Comparison of ENCODE assay signal across 14 cellular contexts in genomic region chr18:67710639-67711038, GRCh38.
DNase-seq lines count a peak whose midpoint lies in the region; TF ChIP-seq lines count a peak whose summit lies in the region.
"Had no signal": no experiment of that assay in that cellular context is flagged by ENCODE, and none has a peak within 500 bp of the region (broad histone marks: within the 10 kb centered on the region; RNA-seq: fewer than 3 reads in every experiment).

No MANE protein-coding gene starts in this region.

- H3K9me3 Mint-ChIP-seq in neural progenitor cell, result peaks cover 3% of the 10 kb centered on the region
- H3K9me3 Mint-ChIP-seq: activated naive CD4-positive, alpha-beta T cell treated with anti-CD3 and anti-CD28 coated beads, Interleukin-2, amount 50 U/mL, for 24 hours had no signal

- no peak overlapping the region for H3K4me3 Mint-ChIP-seq in neural progenitor cell
- H3K4me3 Mint-ChIP-seq: activated naive CD4-positive, alpha-beta T cell treated with anti-CD3 and anti-CD28 coated beads, Interleukin-2, amount 50 U/mL, for 24 hours had no signal

- DNase-seq in GM13977 (ENCODE audit: low spot score), result no peak
- peak; percentile 2 to 10 for DNase-seq in dermis microvascular lymphatic vessel endothelial cell (ENCODE audit: low read depth in 2 of 2)
- DNase-seq in neural progenitor cell (ENCODE audit: low spot score), result peak; percentile 14
- DNase-seq in amniotic stem cell (lab: John Stamatoyannopoulos, UW), result no peak
- no peak for DNase-seq in DMS153 treated with DMSO at 0.1 percent for 48 hours (lab: John Stamatoyannopoulos, UW; ENCODE audit: unreplicated experiment)
- DNase-seq in RPMI8226, result no peak
- DNase-seq: activated CD8-positive, alpha-beta memory T cell treated with anti-CD3 and anti-CD28 coated beads for 24 hours; heart left ventricle; midbrain; NCI-H1105 treated with DMSO at 0.1 percent for 48 hours; NK-92 treated with Interleukin-12 subunit alpha and Interleukin-12 subunit beta, amount 100 ng/mL, for 24 hours had no signal

- H3K9me3 ChIP-seq in Loucy (ENCODE audit: insufficient read depth, low read depth, low read length) (no peaks in the 10 kb centered on the region), neural progenitor cell (ENCODE audit: low read depth) (no peaks in the 10 kb centered on the region)

- H3K27me3 ChIP-seq in Loucy (ENCODE audit: insufficient read depth, low read length, poor library complexity, severe bottlenecking), result no peaks in the 10 kb centered on the region
- no peaks in the 10 kb centered on the region for H3K27me3 ChIP-seq in neural progenitor cell
- H3K27me3 ChIP-seq: heart left ventricle, suprapubic skin had no signal

- no peak overlapping the region for H3K27ac ChIP-seq in neural progenitor cell
- H3K27ac ChIP-seq: heart left ventricle, suprapubic skin had no signal

- H3K27me3 Mint-ChIP-seq in neural progenitor cell (ENCODE audit: insufficient read depth, low read depth), result peaks cover 2% of the 10 kb centered on the region

- in situ Hi-C loops in GM13977 (cut with MboI; ENCODE audit: low pct_unique_long_range_greater_than_20kb, low sequenced_read_pairs, unreplicated experiment), result no loop called here

- TF ChIP-seq CTCF in GM13977 (IDR thresholded peaks at IDR 0.05; ENCODE audit: extremely low read depth, insufficient read depth, missing control alignments) (peak; percentile 32), Loucy (conservative IDR thresholded peaks at IDR 0.05; ENCODE audit: low read length) (peak; percentile 43; the same call in 1 of the 2 replicates), neural progenitor cell (IDR thresholded peaks at IDR 0.05) (peak; percentile 40)

- no peak overlapping the region; the same call in 1 of the 2 replicates for H2AFZ ChIP-seq in Loucy (ENCODE audit: low read length)
- H2AFZ ChIP-seq in neural progenitor cell (replicated peaks), result peak overlapping the region; percentile 50

- H4K20me1 ChIP-seq in Loucy (ENCODE audit: insufficient read depth, low read length, poor library complexity, severe bottlenecking), result no peaks in the 10 kb centered on the region
- no peaks in the 10 kb centered on the region for H4K20me1 ChIP-seq in neural progenitor cell (ENCODE audit: low read depth)

- peaks cover 8% of the 10 kb centered on the region for H3K4me1 Mint-ChIP-seq in neural progenitor cell
- H3K4me1 Mint-ChIP-seq: activated naive CD4-positive, alpha-beta T cell treated with anti-CD3 and anti-CD28 coated beads, Interleukin-2, amount 50 U/mL, for 24 hours had no signal

- H3K27ac Mint-ChIP-seq in neural progenitor cell, result no peak overlapping the region
- H3K27ac Mint-ChIP-seq: activated naive CD4-positive, alpha-beta T cell treated with anti-CD3 and anti-CD28 coated beads, Interleukin-2, amount 50 U/mL, for 24 hours had no signal

- no peaks in the 10 kb centered on the region for H3K36me3 Mint-ChIP-seq in neural progenitor cell
- H3K36me3 Mint-ChIP-seq: activated naive CD4-positive, alpha-beta T cell treated with anti-CD3 and anti-CD28 coated beads, Interleukin-2, amount 50 U/mL, for 24 hours had no signal

- H3K9ac ChIP-seq in Loucy (ENCODE audit: low read depth, low read length, poor library complexity, severe bottlenecking) (no peak overlapping the region), neural progenitor cell (no peak overlapping the region)

- no peaks in the 10 kb centered on the region for H3K79me2 ChIP-seq in Loucy (ENCODE audit: insufficient read depth, low read length)
- no peaks in the 10 kb centered on the region for H3K79me2 ChIP-seq in neural progenitor cell (ENCODE audit: low read depth)

- H3F3A ChIP-seq in Loucy (ENCODE audit: low read depth) (no peaks in the 10 kb centered on the region), neural progenitor cell (ENCODE audit: low read depth) (no peaks in the 10 kb centered on the region)

- H3K4me2 ChIP-seq in Loucy (ENCODE audit: low read depth, low read length, poor library complexity, severe bottlenecking) (no peak overlapping the region), neural progenitor cell (no peak overlapping the region)

- H3K36me3 ChIP-seq in Loucy (ENCODE audit: insufficient read depth, low read length), result no peaks in the 10 kb centered on the region
- H3K36me3 ChIP-seq in neural progenitor cell, result no peaks in the 10 kb centered on the region
- H3K36me3 ChIP-seq: heart left ventricle, suprapubic skin had no signal

- H3K4me3 ChIP-seq in Loucy (ENCODE audit: low read length, poor library complexity, severe bottlenecking) (no peak overlapping the region), neural progenitor cell (no peak overlapping the region)
- H3K4me3 ChIP-seq: heart left ventricle, suprapubic skin had no signal

- no peaks in the 10 kb centered on the region for H3K9me2 ChIP-seq in Loucy (replicated peaks; ENCODE audit: low read depth, low read length)

- H3K4me1 ChIP-seq in Loucy (ENCODE audit: insufficient read depth, low read length, poor library complexity, severe bottlenecking) (no peaks in the 10 kb centered on the region), neural progenitor cell (no peaks in the 10 kb centered on the region)
- H3K4me1 ChIP-seq: heart left ventricle, suprapubic skin had no signal

Comparison
In these comparisons a context has a peak if more than half of its experiments do, and no peak if none do; other contexts are left out.
1. DNase-seq: peak in dermis microvascular lymphatic vessel endothelial cell (2 of 2) and neural progenitor cell (single experiment); none in GM13977 (single experiment), amniotic stem cell (single experiment), DMS153 treated with DMSO at 0.1 percent for 48 hours (single experiment) and RPMI8226 (single experiment).
2. Peak in every context shown above with its lines, with median percentiles within 50 percentile points of each other: CTCF ChIP-seq.